1 cellular context compared by ENCODE assay signal in genomic region chr20:58980711-58981563, GRCh38.
TF ChIP-seq lines count a peak whose summit lies in the region.

A gene with protein sequence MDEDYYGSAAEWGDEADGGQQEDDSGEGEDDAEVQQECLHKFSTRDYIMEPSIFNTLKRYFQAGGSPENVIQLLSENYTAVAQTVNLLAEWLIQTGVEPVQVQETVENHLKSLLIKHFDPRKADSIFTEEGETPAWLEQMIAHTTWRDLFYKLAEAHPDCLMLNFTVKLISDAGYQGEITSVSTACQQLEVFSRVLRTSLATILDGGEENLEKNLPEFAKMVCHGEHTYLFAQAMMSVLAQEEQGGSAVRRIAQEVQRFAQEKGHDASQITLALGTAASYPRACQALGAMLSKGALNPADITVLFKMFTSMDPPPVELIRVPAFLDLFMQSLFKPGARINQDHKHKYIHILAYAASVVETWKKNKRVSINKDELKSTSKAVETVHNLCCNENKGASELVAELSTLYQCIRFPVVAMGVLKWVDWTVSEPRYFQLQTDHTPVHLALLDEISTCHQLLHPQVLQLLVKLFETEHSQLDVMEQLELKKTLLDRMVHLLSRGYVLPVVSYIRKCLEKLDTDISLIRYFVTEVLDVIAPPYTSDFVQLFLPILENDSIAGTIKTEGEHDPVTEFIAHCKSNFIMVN (plus strand): TSS chr20:58981256. CDS start chr20:58981310, 54 bp downstream.

TF ChIP-seq in Ishikawa, 13 proteins besides CTCF, POLR2A, EP300 and RAD21 (continued from another document):
- TF ChIP-seq REST (IDR thresholded peaks at IDR 0.05; ENCODE audit: low read depth): no peak
